Comparison of ENCODE assay signal across 8 cellular contexts in the genomic region with DNA sequence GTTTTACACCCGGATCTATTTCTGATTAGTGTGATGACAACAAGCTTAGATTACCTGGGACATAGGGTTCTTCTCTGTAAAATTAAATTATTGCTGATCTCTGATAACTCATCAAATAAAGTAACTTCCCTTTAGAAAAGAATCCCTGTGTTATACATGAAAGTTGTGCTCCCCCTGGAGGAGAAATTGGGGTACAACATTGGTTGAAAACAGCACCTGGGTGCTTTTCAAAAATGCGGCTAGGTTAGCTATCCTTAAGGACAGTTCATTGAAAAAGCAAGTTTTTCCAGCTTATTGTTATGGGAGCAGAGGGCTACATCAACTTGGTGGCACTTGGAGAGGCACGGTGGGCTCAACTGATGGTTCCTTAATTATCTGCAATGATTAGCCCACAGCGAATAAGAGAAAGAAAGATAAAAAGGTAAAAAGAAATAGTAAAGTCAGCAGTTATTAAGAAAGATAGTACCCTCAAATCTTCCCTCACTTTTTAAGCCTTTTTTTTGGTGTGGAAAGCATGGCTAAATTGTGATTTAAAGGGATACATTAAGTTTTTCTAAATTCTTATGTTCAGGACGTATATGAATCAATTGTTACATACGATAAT.
A peak's percentile ranks its signal among the peaks of the same experiment; 100 is the strongest.
DNase-seq lines count a peak whose midpoint lies in the region; ATAC-seq, FAIRE-seq and TF ChIP-seq lines count a peak whose summit lies in the region.

No MANE protein-coding gene starts in this region.

- no peak overlapping the region for H3K4me3 ChIP-seq in astrocyte of the cerebellum (ENCODE audit: low read depth, low read length)

- DNase-seq in NCI-H345 treated with DMSO at 0.1 percent for 48 hours (lab: John Stamatoyannopoulos, UW; ENCODE audit: unreplicated experiment) = peak; percentile 30
- peak; percentile 16 for DNase-seq in astrocyte of the cerebellum (ENCODE audit: low read depth)
- peak; percentile 50 for DNase-seq in kidney tubule cell (ENCODE audit: low spot score)
- DNase-seq in urothelium cell line (ENCODE audit: low spot score) = peak; percentile 21

- TF ChIP-seq CTCF in C4-2B (conservative IDR thresholded peaks at IDR 0.05) (peak; percentile 87), GM12872 (IDR thresholded peaks at IDR 0.05; ENCODE audit: insufficient read depth, low read depth, low read length) (peak; percentile 73), astrocyte of the cerebellum (IDR thresholded peaks at IDR 0.05; ENCODE audit: low read depth, low read length, missing control alignments) (peak; percentile 78)

- ATAC-seq in HG02973 (IDR thresholded peaks at IDR 0.05; ENCODE audit: unreplicated experiment) (peak; percentile 68), GM19324 (IDR thresholded peaks at IDR 0.05; ENCODE audit: low FRiP score, unreplicated experiment) (no peak)

- H3K27ac ChIP-seq in C4-2B = no peak overlapping the region

- FAIRE-seq in urothelium cell line (lab: Jason Lieb, UNC) = no peak

- in situ Hi-C loops in astrocyte of the cerebellum (cut with HindIII; ENCODE audit: low sequenced_read_pairs) = loop anchor here (5.0 kb wide), 1 partner anchor 503 kb away; no protein-coding TSS in a partner anchor
